Comparison of ENCODE assay signal across 8 cellular contexts in the genomic region with DNA sequence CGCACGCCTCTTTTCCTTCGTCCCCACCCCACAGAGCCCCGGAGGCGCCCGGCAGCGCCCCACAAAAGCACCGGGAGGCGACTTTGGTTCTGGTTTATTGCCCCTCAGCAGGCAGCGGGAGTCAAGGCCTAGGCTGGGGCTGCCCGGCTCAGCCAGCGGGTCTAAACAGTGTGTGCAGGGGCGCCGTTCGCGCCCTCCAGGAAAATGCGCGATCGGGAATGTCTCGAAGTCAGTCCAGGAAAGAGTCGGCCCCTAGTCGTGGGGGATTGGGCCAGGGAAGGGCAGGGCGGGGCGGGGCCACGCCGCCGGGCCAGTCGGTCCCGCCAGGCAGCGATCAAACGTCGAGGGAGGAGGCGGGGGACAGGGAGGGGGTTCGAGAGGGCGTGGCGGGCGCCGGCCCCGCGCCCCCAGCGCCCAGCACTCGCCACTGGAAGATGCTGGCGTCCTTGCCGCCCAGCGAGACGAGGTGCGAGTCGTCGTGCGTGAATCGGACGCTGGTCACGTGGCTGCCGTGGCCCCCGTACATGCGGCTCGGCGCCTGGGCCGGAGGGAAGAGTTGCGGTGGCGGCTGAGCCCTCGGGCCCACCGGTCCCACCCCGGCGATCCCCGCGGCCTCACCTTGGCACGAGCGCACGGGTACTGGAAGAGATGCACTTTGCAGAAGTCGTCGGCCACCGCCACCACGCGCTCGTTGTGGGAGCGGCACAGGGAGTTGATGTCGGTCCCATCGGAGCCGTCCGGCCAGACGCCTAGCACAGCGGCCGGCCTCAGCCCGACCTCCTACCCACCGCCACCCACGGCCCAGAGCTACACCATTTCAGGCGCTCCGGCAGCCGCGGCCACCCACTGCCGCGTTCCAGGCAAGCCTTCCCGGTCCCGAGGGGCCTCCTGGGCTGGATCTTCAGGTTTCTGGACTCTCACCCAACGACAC. TPM values are rescaled to one million over a fixed set of nuclear protein-coding genes. Genes with fewer than 3 reads are reported as not detected.
DNase-seq lines count a peak whose midpoint lies in the region; ATAC-seq and TF ChIP-seq lines count a peak whose summit lies in the region.

No MANE protein-coding gene starts in this region.

- H3K9ac ChIP-seq in neural progenitor cell: no peak overlapping the region

- no peak for ATAC-seq in GM18502 (IDR thresholded peaks at IDR 0.05; ENCODE audit: poor library complexity, unreplicated experiment)

- DNase-seq in activated gamma-delta T cell (lab: John Stamatoyannopoulos, UW) (peak; percentile 38), activated gamma-delta T cell treated with Interleukin-2 at 50 U/mL for 16 hours (no peak), NCI-H2171 treated with DMSO at 0.1 percent for 48 hours (lab: John Stamatoyannopoulos, UW) (peak; percentile 80), globus pallidus (ENCODE audit: low spot score) (peak; percentile 83), neural progenitor cell (ENCODE audit: low spot score) (peak; percentile 79), SKM-1 (lab: John Stamatoyannopoulos, UW; ENCODE audit: unreplicated experiment) (no peak)

- H3K4me3 ChIP-seq in neural progenitor cell: peak overlapping the region; percentile 87

- no peaks in the 10 kb centered on the region for H3K9me3 Mint-ChIP-seq in activated naive CD8-positive, alpha-beta T cell (ENCODE audit: low read depth)
- no peaks in the 10 kb centered on the region for H3K9me3 Mint-ChIP-seq in neural progenitor cell

- peaks cover 27% of the 10 kb centered on the region for H3K36me3 Mint-ChIP-seq in activated naive CD8-positive, alpha-beta T cell
- H3K36me3 Mint-ChIP-seq in neural progenitor cell: peaks cover 27% of the 10 kb centered on the region

- peak; percentile 5 for TF ChIP-seq CTCF in neural progenitor cell (IDR thresholded peaks at IDR 0.05)

- H3K27ac ChIP-seq in neural progenitor cell: no peak overlapping the region

- H3F3A ChIP-seq in neural progenitor cell (ENCODE audit: low read depth): peaks cover 57% of the 10 kb centered on the region

- peak overlapping the region; percentile 86 for H2AFZ ChIP-seq in neural progenitor cell (replicated peaks)

- H4K20me1 ChIP-seq in neural progenitor cell (ENCODE audit: low read depth): peaks cover 31% of the 10 kb centered on the region

- H3K4me1 Mint-ChIP-seq in activated naive CD8-positive, alpha-beta T cell (ENCODE audit: low read depth): peaks cover 53% of the 10 kb centered on the region
- peaks cover 56% of the 10 kb centered on the region for H3K4me1 Mint-ChIP-seq in neural progenitor cell

- no peaks in the 10 kb centered on the region for H3K9me3 ChIP-seq in neural progenitor cell (ENCODE audit: low read depth)

- peak overlapping the region; percentile 84 for H3K4me2 ChIP-seq in neural progenitor cell

- no peaks in the 10 kb centered on the region for H3K27me3 Mint-ChIP-seq in activated naive CD8-positive, alpha-beta T cell
- H3K27me3 Mint-ChIP-seq in neural progenitor cell (ENCODE audit: insufficient read depth, low read depth): peaks cover 6% of the 10 kb centered on the region

- H3K4me3 Mint-ChIP-seq in activated naive CD8-positive, alpha-beta T cell: peak overlapping the region; percentile 93
- peak overlapping the region; percentile 99 for H3K4me3 Mint-ChIP-seq in neural progenitor cell

- peaks cover 37% of the 10 kb centered on the region for H3K4me1 ChIP-seq in neural progenitor cell

- peak overlapping the region; percentile 95 for H3K27ac Mint-ChIP-seq in activated naive CD8-positive, alpha-beta T cell
- H3K27ac Mint-ChIP-seq in neural progenitor cell: peak overlapping the region; percentile 74

- H3K36me3 ChIP-seq in neural progenitor cell: no peaks in the 10 kb centered on the region

- H3K79me2 ChIP-seq in neural progenitor cell (ENCODE audit: low read depth): peaks cover 36% of the 10 kb centered on the region

- H3K27me3 ChIP-seq in neural progenitor cell: peaks cover 22% of the 10 kb centered on the region

RNA-seq across cellular contexts. Expression of a gene that starts 0.7 kb away (rescaled TPM):
- total RNA-seq in neural progenitor cell (ENCODE audit: low replicate concordance): 108 and 135 TPM in 2 replicates

RNA-seq across cellular contexts. Expression of a gene that starts 10.2 kb away (rescaled TPM):
- 4.0 and 26.6 TPM in 2 replicates for total RNA-seq in neural progenitor cell (ENCODE audit: low replicate concordance)

RNA-seq across cellular contexts. Expression of a gene that starts 10.7 kb away (rescaled TPM):
- total RNA-seq in neural progenitor cell (ENCODE audit: low replicate concordance): 2.2 TPM in 1 of 2 replicates, not detected in the other

RNA-seq across cellular contexts. Expression of a gene that starts 11.1 kb away (rescaled TPM):
- total RNA-seq in neural progenitor cell (ENCODE audit: low replicate concordance): 4.8 and 23.1 TPM in 2 replicates

RNA-seq across cellular contexts. Expression of a gene that starts 19.4 kb away (rescaled TPM):
- 21.2 and 44.0 TPM in 2 replicates for total RNA-seq in neural progenitor cell (ENCODE audit: low replicate concordance)

Comparison
In these comparisons a context has a peak if more than half of its experiments do, and no peak if none do; other contexts are left out.
1. DNase-seq: peak in activated gamma-delta T cell (single experiment), NCI-H2171 treated with DMSO at 0.1 percent for 48 hours (single experiment), globus pallidus (single experiment) and neural progenitor cell (single experiment); none in activated gamma-delta T cell treated with Interleukin-2 at 50 U/mL for 16 hours (single experiment) and SKM-1 (single experiment).